Comparison of ENCODE assay signal across 16 cellular contexts in genomic region chr7:132504851-132505250, GRCh38.
A peak's percentile ranks its signal among the peaks of the same experiment; 100 is the strongest.
DNase-seq lines count a peak whose midpoint lies in the region; TF ChIP-seq lines count a peak whose summit lies in the region.
"Had no signal": no experiment of that assay in that cellular context is flagged by ENCODE, and none has a peak within 500 bp of the region (broad histone marks: within the 10 kb centered on the region; RNA-seq: fewer than 3 reads in every experiment).

No MANE protein-coding gene starts in this region.

- DNase-seq in BE2C = peak; percentile 40
- peak; percentile 51 for DNase-seq in left kidney (ENCODE audit: low read depth, low spot score)
- DNase-seq in neuronal stem cell (ENCODE audit: low spot score) = no peak
- DNase-seq in activated T-cell treated with anti-CD3 and anti-CD28 coated beads for 4 hours = no peak
- DNase-seq in GM10248 (ENCODE audit: extremely low spot score) = no peak
- no peak for DNase-seq in hepatic stellate cell (ENCODE audit: low spot score)
- DNase-seq: ACHN; CD8-positive, alpha-beta T cell; COR-L47; DMS 273 treated with DMSO at 0.1 percent for 48 hours; DMS53; DND-41; EL; HCEC 1CT had no signal

- no peak overlapping the region for H3K23ac ChIP-seq in neuronal stem cell (ENCODE audit: low read depth, low read length, poor library complexity)

- H4K91ac ChIP-seq in neuronal stem cell (ENCODE audit: low read depth, low read length, poor library complexity) = no peak overlapping the region

- POLR2A ChIA-PET in GM10248 (lab: Yijun Ruan, JAX) = no interaction called here

- WGBS in neuronal stem cell (ENCODE audit: extremely low coverage in 2 of 2, insufficient read length in 2 of 2, insufficient replicate concordance in 1 of 2), 2 donors = no CpG with 5 or more reads among the region's 11 CpGs

- H3K4me1 ChIP-seq in BE2C = peaks cover 37% of the 10 kb centered on the region
- H3K4me1 ChIP-seq in BLaER1 = peaks cover 52% of the 10 kb centered on the region
- peaks cover 0 to 9% of the 10 kb centered on the region in 2 donors for H3K4me1 ChIP-seq in neuronal stem cell (ENCODE audit: control insufficient read depth in 2 of 2, insufficient read depth in 1 of 2, low read depth in 1 of 2, low read length in 2 of 2)

- H2AFZ ChIP-seq in neuronal stem cell (ENCODE audit: low read length) = no peak overlapping the region
- H2AFZ ChIP-seq: GM23338 had no signal

- H3K27ac ChIP-seq in BLaER1 (peak overlapping the region; percentile 43; the same call in 1 of the 2 replicates), neuronal stem cell (replicated peaks; ENCODE audit: low read length) (no peak overlapping the region)

- H3K9ac ChIP-seq in BLaER1 (no peak overlapping the region), neuronal stem cell (ENCODE audit: low read depth, low read length, poor library complexity) (no peak overlapping the region)

- no peak overlapping the region for H2BK15ac ChIP-seq in neuronal stem cell (ENCODE audit: low read length)

- H3K27me3 ChIP-seq in BE2C (no peaks in the 10 kb centered on the region), BLaER1 (no peaks in the 10 kb centered on the region), neuronal stem cell (ENCODE audit: control insufficient read depth in 3 of 3, insufficient read depth in 3 of 3, low read depth in 1 of 3, low read length in 3 of 3) (peaks cover 0 to 3% (median 0%) of the 10 kb centered on the region in 3 experiments)

- no peak overlapping the region for H3K4ac ChIP-seq in neuronal stem cell (ENCODE audit: low read length)

- H3K18ac ChIP-seq in neuronal stem cell (ENCODE audit: low read length) = no peak overlapping the region

- H3K4me3 ChIP-seq in BE2C (ENCODE audit: low read depth, low read length) (no peak overlapping the region), BLaER1 (no peak overlapping the region), neuronal stem cell (ENCODE audit: low read length in 2 of 2) (no peak overlapping the region)
- H3K4me3 ChIP-seq: GM23338 had no signal

- H2BK120ac ChIP-seq in neuronal stem cell (ENCODE audit: low read depth, low read length) = no peak overlapping the region

- H3K9me3 ChIP-seq in BE2C (no peaks in the 10 kb centered on the region), BLaER1 (no peaks in the 10 kb centered on the region), neuronal stem cell (replicated peaks in 1 of 2; ENCODE audit: control insufficient read depth in 2 of 2, insufficient read depth in 1 of 2, low read depth in 1 of 2, low read length in 2 of 2) (no peaks in the 10 kb centered on the region)

- no peak for TF ChIP-seq CTCF in BE2C (IDR thresholded peaks at IDR 0.05; ENCODE audit: low read depth, low read length)
- TF ChIP-seq CTCF in GM10248 (IDR thresholded peaks at IDR 0.05; ENCODE audit: control extremely low read depth, extremely low read depth, low read depth, missing control alignments) = no peak

- H2BK12ac ChIP-seq in neuronal stem cell (ENCODE audit: low read length) = no peak overlapping the region

- no peak overlapping the region for H2AK5ac ChIP-seq in neuronal stem cell (ENCODE audit: low read depth, low read length)

- H4K8ac ChIP-seq in neuronal stem cell (ENCODE audit: low read depth, low read length) = no peak overlapping the region

- H3K14ac ChIP-seq in neuronal stem cell (ENCODE audit: low read length) = peak overlapping the region; percentile 23

- H3K36me3 ChIP-seq in BE2C = peaks cover 26% of the 10 kb centered on the region
- H3K36me3 ChIP-seq in BLaER1 = no peaks in the 10 kb centered on the region
- no peaks in the 10 kb centered on the region for H3K36me3 ChIP-seq in neuronal stem cell (replicated peaks in 1 of 2; ENCODE audit: control insufficient read depth in 2 of 2, insufficient read depth in 2 of 2, low read length in 2 of 2)

- CTCF ChIA-PET in GM10248 (lab: Yijun Ruan, JAX) = no interaction called here

- H2BK5ac ChIP-seq in neuronal stem cell (ENCODE audit: low read length) = no peak overlapping the region

- H4K20me1 ChIP-seq in BLaER1 = no peaks in the 10 kb centered on the region

- no peaks in the 10 kb centered on the region for H3K79me1 ChIP-seq in neuronal stem cell (ENCODE audit: low read depth, low read length)

- H3K4me2 ChIP-seq in BLaER1 (peak overlapping the region; percentile 66), neuronal stem cell (ENCODE audit: insufficient read depth, low read length, poor library complexity, severe bottlenecking) (no peak overlapping the region)
- H3K4me2 ChIP-seq: GM23338 had no signal

Comparison
In these comparisons a context has a peak if more than half of its experiments do, and no peak if none do; other contexts are left out.
1. DNase-seq: peak in BE2C (single experiment) and left kidney (single experiment); none in neuronal stem cell (single experiment), activated T-cell treated with anti-CD3 and anti-CD28 coated beads for 4 hours (single experiment), GM10248 (single experiment) and hepatic stellate cell (single experiment).